ENCODE assay signal across 9 cellular contexts in genomic region chr11:122983438-122984185, GRCh38. TPM values are rescaled to one million over a fixed set of nuclear protein-coding genes. Genes with fewer than 3 reads are reported as not detected.
DNase-seq lines count a peak whose midpoint lies in the region; ATAC-seq and TF ChIP-seq lines count a peak whose summit lies in the region.
"Had no signal": no experiment of that assay in that cellular context is flagged by ENCODE, and none has a peak within 500 bp of the region (broad histone marks: within the 10 kb centered on the region; RNA-seq: fewer than 3 reads in every experiment).

No MANE protein-coding gene starts in this region.

- intact Hi-C loops in activated B cell treated with CpG ODN at 0.5 μM for 24 hours (cut with micrococcal nuclease): loop anchor here (2.0 to 5.0 kb wide), 2 partner anchors 69 to 101 kb away; partner anchors contain the start of gene JHY

- peak overlapping the region; percentile 74 for H3K4me3 ChIP-seq in iPS-15b (ENCODE audit: low read depth, low read length)

- H3K4me1 ChIP-seq in iPS-15b (ENCODE audit: control insufficient read depth, insufficient read depth, low read length): peaks cover 8% of the 10 kb centered on the region

- H3K9me3 Mint-ChIP-seq in activated B cell treated with CpG ODN at 0.5 μM for 24 hours: no peaks in the 10 kb centered on the region
- no peaks in the 10 kb centered on the region for H3K9me3 Mint-ChIP-seq in stimulated activated memory B cell treated with anti-CD40 and anti-IgM and Interleukin-4, amounts not matched to agents 10 μg/mL and 1 μg/mL and 100 μg/mL, for 72 hours

- no peak overlapping the region for H3K9ac ChIP-seq in iPS-15b (ENCODE audit: low read depth, low read length)

- H3K9me3 ChIP-seq in iPS-15b (ENCODE audit: control insufficient read depth, insufficient read depth, low read length): no peaks in the 10 kb centered on the region
- H3K9me3 ChIP-seq: neutrophil had no signal

- no peaks in the 10 kb centered on the region for H3K36me3 ChIP-seq in iPS-15b (ENCODE audit: control insufficient read depth, insufficient read depth, low read length)
- H3K36me3 ChIP-seq: neutrophil had no signal

- CTCF ChIA-PET in activated B cell treated with CpG ODN at 0.5 μM for 24 hours (lab: Charles Lee): no interaction called here

- POLR2A ChIA-PET in activated B cell treated with CpG ODN at 0.5 μM for 24 hours (lab: Charles Lee): interaction anchor here (1.0 kb wide), 1 partner anchor 79 kb away, joined by 4 read pairs; no protein-coding TSS in a partner anchor

- peak overlapping the region; percentile 64 for H3K4me3 Mint-ChIP-seq in activated B cell treated with CpG ODN at 0.5 μM for 24 hours
- H3K4me3 Mint-ChIP-seq in stimulated activated memory B cell treated with anti-CD40 and anti-IgM and Interleukin-4, amounts not matched to agents 10 μg/mL and 1 μg/mL and 100 μg/mL, for 72 hours: peak overlapping the region; percentile 91

- TF ChIP-seq CTCF in activated B cell treated with CpG ODN at 0.5 μM for 24 hours (IDR thresholded peaks at IDR 0.05): no peak

- H3K4me1 Mint-ChIP-seq in activated B cell treated with CpG ODN at 0.5 μM for 24 hours: peaks cover 23% of the 10 kb centered on the region
- peaks cover 21% of the 10 kb centered on the region for H3K4me1 Mint-ChIP-seq in stimulated activated memory B cell treated with anti-CD40 and anti-IgM and Interleukin-4, amounts not matched to agents 10 μg/mL and 1 μg/mL and 100 μg/mL, for 72 hours

- peaks cover 70% of the 10 kb centered on the region for H3K27me3 Mint-ChIP-seq in activated B cell treated with CpG ODN at 0.5 μM for 24 hours
- H3K27me3 Mint-ChIP-seq in stimulated activated memory B cell treated with anti-CD40 and anti-IgM and Interleukin-4, amounts not matched to agents 10 μg/mL and 1 μg/mL and 100 μg/mL, for 72 hours: peaks cover 89% of the 10 kb centered on the region

- H3K36me3 Mint-ChIP-seq in activated B cell treated with CpG ODN at 0.5 μM for 24 hours (ENCODE audit: low read depth): no peaks in the 10 kb centered on the region
- H3K36me3 Mint-ChIP-seq in stimulated activated memory B cell treated with anti-CD40 and anti-IgM and Interleukin-4, amounts not matched to agents 10 μg/mL and 1 μg/mL and 100 μg/mL, for 72 hours: peaks cover 4% of the 10 kb centered on the region

- peaks cover 90% of the 10 kb centered on the region for H3K27me3 ChIP-seq in iPS-15b (ENCODE audit: control insufficient read depth, insufficient read depth, low read length)

- ATAC-seq in activated B cell treated with CpG ODN at 0.5 μM for 24 hours (ENCODE audit: low read depth): no peak
- ATAC-seq in stimulated activated memory B cell treated with anti-CD40 and anti-IgM and Interleukin-4, amounts not matched to agents 10 μg/mL and 1 μg/mL and 100 μg/mL, for 72 hours: no peak
- ATAC-seq in HG02870 (IDR thresholded peaks at IDR 0.05; ENCODE audit: unreplicated experiment): no peak

- no peak overlapping the region for H3K27ac Mint-ChIP-seq in activated B cell treated with CpG ODN at 0.5 μM for 24 hours
- peak overlapping the region; percentile 59 for H3K27ac Mint-ChIP-seq in stimulated activated memory B cell treated with anti-CD40 and anti-IgM and Interleukin-4, amounts not matched to agents 10 μg/mL and 1 μg/mL and 100 μg/mL, for 72 hours

- DNase-seq in DMS53 (lab: John Stamatoyannopoulos, UW): peak; percentile 33
- DNase-seq in DMS53 treated with DMSO at 0.1 percent for 48 hours (lab: John Stamatoyannopoulos, UW; ENCODE audit: unreplicated experiment): no peak
- DNase-seq in activated B cell treated with CpG ODN at 0.5 μM for 24 hours: no peak
- no peak for DNase-seq in NCI-H510A (lab: John Stamatoyannopoulos, UW)
- no peak for DNase-seq in stimulated activated CD4-positive, alpha-beta T cell treated with anti-CD3 and anti-CD28 coated beads, Interleukin-12 subunit alpha, Interleukin-12 subunit beta, amount 100 ng/mL, for 4 hours

RNA-seq across cellular contexts. Expression of gene BSX, which starts 2.0 kb away (rescaled TPM):
- total RNA-seq in activated B cell treated with CpG ODN at 0.5 μM for 24 hours: not detected in 2 replicates
